Comparison of ENCODE assay signal across 8 cellular contexts in the genomic region with DNA sequence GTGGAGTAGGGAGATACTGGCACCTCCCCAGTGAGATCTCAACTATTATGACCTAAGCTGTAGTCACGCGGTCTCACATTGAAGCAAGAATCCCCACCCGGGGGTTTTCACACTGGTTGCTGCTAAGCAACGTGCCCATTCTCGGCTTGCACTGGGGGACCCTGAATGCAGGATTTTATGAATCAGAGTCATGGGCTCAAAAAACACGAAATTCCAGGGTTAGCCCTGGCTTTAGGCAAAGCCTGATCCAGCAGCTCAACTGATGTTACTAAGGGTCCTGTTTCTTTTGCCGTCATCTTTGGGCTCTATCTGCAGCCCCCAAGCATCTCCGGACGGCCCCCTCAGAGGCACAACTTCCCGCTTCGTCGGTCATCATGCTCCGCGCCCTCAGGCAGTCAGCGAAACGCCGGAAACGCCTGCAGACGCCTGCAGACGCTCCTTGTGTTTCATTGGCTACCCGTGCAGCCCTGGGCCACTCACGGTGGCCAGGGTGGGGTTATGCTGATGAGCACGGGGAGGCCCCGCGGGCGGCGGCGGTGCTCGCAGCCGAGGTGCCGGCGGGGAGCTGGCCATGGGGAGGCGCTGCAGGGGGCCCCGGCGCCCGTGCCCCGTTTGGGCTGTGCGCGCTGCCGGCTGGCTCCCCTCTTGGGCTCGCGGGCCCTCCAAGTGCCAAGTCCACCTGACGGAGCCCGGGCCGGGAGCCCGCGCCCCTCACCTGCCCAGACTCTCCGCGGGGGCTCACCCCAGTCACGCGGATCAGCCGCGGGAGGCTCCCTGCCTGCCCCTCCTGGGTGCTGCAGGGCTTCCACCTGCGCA. TPM values are rescaled to one million over a fixed set of nuclear protein-coding genes. Genes with fewer than 3 reads are reported as not detected.
DNase-seq lines count a peak whose midpoint lies in the region; ATAC-seq and TF ChIP-seq lines count a peak whose summit lies in the region.

No MANE protein-coding gene starts in this region.

- ATAC-seq in HG02588 (IDR thresholded peaks at IDR 0.05; ENCODE audit: unreplicated experiment), result peak; percentile 98
- peak; percentile 95 to 96 for ATAC-seq in left cardiac atrium
- peak; percentile 98 for ATAC-seq in upper lobe of right lung

- peak overlapping the region; percentile 63 for H3K27ac ChIP-seq in upper lobe of right lung

- no peaks in the 10 kb centered on the region for H3K36me3 ChIP-seq in upper lobe of right lung

- TF ChIP-seq CTCF in GM12864 (IDR thresholded peaks at IDR 0.05; ENCODE audit: low read depth, low read length, missing control alignments), result peak; percentile 68
- TF ChIP-seq CTCF in upper lobe of right lung (IDR thresholded peaks at IDR 0.05), result peak; percentile 71

- H3K4me3 ChIP-seq in GM12864 (ENCODE audit: low read depth, low read length) (peak overlapping the region; percentile 59), upper lobe of right lung (peak overlapping the region; percentile 51)

- no peaks in the 10 kb centered on the region for H3K9me3 ChIP-seq in upper lobe of right lung

- intact Hi-C loops in left cardiac atrium (cut with DNase I) (no loop called here), posterior vena cava (cut with DNase I) (no loop called here), upper lobe of right lung (cut with DNase I) (no loop called here)

- DNase-seq in GM12864 (ENCODE audit: low read depth), result peak; percentile 74
- peak; percentile 97 for DNase-seq in NAMALWA (ENCODE audit: low spot score)
- peak; percentile 83 for DNase-seq in SKM-1 (lab: John Stamatoyannopoulos, UW; ENCODE audit: unreplicated experiment)
- peak; percentile 82 for DNase-seq in activated naive CD8-positive, alpha-beta T cell treated with anti-CD3 and anti-CD28 coated beads, Interleukin-2, amount 50 U/mL, for 16 hours (ENCODE audit: low read depth, low spot score)
- DNase-seq in left cardiac atrium, result peak; percentile 93
- DNase-seq in posterior vena cava (ENCODE audit: low spot score), result peak; percentile 95
- peak; percentile 93 for DNase-seq in upper lobe of right lung

- H3K27me3 ChIP-seq in upper lobe of right lung, result no peaks in the 10 kb centered on the region

- H3K4me1 ChIP-seq in upper lobe of right lung, result peaks cover 37% of the 10 kb centered on the region

RNA-seq across cellular contexts. Expression of gene EFCC1, which starts 25.8 kb away (rescaled TPM):
- 1 to 10 TPM; 1.1 to 2.3 TPM for total RNA-seq in left cardiac atrium
- total RNA-seq in posterior vena cava, result 1 to 10 TPM; 1.3 to 2.1 TPM
- total RNA-seq in upper lobe of right lung, result 17.2 TPM

RNA-seq across cellular contexts. Expression of gene CFAP92, which starts 33.1 kb away (rescaled TPM):
- total RNA-seq in left cardiac atrium (under 1 TPM; 0.29 to 0.73 TPM), posterior vena cava (under 1 TPM; 0.14 to 0.28 TPM), upper lobe of right lung (1.9 TPM)

RNA-seq across cellular contexts. Expression of gene GP9, which starts 33.6 kb away (rescaled TPM):
- total RNA-seq in left cardiac atrium (under 1 TPM in 1 of 2 donors, not detected in 1; 0.29 TPM), posterior vena cava (under 1 TPM in 1 of 2 donors, not detected in 1; 0.48 TPM), upper lobe of right lung (1.2 TPM)

Comparison
In these comparisons a context has a peak if more than half of its experiments do, and no peak if none do; other contexts are left out.
1. Peak in every context shown above with its lines: DNase-seq, ATAC-seq, H3K4me3 ChIP-seq and H3K27ac ChIP-seq.